ENCODE assay signal across 1 cellular context in the genomic region with DNA sequence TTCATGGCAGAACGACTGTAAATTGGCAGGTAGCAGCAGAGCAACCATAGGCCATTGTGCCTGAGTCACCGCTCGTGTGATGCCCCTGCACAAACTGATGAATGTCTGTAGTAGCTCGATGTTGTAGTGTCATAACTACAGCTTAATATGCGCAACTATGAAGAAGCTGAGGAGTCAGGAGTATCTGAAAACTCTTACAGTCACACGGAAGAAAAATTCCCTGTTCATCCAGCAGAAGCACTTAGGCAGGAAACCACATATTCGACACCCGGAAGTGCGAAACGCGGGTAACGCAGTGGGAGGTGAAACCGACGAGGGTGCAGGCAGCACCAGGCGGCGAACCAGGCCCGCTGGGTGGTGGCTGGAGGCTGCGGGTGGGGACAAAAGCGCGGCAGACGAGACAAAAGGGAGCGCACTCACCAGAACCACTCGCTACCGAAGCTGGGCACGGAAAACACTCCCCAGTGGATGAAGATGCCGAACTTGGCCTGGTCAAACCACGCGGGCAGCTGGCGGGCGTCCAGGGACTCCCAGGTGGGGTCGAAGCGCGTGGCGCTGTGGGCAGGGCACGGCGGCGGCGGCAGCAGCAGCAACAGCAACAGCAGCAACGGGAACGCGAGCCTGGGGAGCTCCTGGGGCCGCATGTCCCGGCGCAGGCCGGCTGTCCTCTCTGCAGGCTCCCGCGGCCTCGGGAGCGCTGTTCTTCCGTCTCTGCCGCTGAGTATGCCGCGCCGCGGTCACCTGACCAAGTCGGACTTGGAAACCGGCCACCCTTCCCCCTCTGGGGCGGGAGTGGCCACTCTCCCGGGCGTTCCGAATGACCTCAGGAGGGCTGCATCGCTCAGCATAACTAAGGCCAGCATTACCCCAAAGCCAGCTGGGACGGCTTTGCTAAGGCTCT.
A peak's percentile ranks its signal among the peaks of the same experiment; 100 is the strongest.
TF ChIP-seq lines count a peak whose summit lies in the region.

Gene FUCA2, minus strand, starts transcription at position 730 of the 901 bp plus-strand sequence. Its CDS starts 86 bp downstream, at position 644.

TF ChIP-seq in HepG2, 621 proteins besides CTCF, POLR2A, EP300 and RAD21 (continued from another document and continues in another):
- no peak for TF ChIP-seq ZBTB40 (IDR thresholded peaks at IDR 0.05)
- TF ChIP-seq ZBTB40 (CRISPR knock-in tag; IDR thresholded peaks at IDR 0.05), result peak; percentile 91
- TF ChIP-seq ZNF552 (CRISPR knock-in tag; IDR thresholded peaks at IDR 0.05; ENCODE audit: borderline replicate concordance), result peak; percentile 78
- TF ChIP-seq YEATS4 (CRISPR knock-in tag; IDR thresholded peaks at IDR 0.05; ENCODE audit: borderline replicate concordance), result peak; percentile 96
- TF ChIP-seq AKNA (CRISPR knock-in tag; IDR thresholded peaks at IDR 0.05; ENCODE audit: borderline replicate concordance), result peak; percentile 90; the same call in 1 of the 2 replicates
- TF ChIP-seq, protein P1, sequence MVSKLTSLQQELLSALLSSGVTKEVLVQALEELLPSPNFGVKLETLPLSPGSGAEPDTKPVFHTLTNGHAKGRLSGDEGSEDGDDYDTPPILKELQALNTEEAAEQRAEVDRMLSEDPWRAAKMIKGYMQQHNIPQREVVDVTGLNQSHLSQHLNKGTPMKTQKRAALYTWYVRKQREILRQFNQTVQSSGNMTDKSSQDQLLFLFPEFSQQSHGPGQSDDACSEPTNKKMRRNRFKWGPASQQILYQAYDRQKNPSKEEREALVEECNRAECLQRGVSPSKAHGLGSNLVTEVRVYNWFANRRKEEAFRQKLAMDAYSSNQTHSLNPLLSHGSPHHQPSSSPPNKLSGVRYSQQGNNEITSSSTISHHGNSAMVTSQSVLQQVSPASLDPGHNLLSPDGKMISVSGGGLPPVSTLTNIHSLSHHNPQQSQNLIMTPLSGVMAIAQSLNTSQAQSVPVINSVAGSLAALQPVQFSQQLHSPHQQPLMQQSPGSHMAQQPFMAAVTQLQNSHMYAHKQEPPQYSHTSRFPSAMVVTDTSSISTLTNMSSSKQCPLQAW (CRISPR knock-in tag; IDR thresholded peaks at IDR 0.05), result peak; percentile 56; the same call in 1 of the 2 replicates
- TF ChIP-seq, protein P2, sequence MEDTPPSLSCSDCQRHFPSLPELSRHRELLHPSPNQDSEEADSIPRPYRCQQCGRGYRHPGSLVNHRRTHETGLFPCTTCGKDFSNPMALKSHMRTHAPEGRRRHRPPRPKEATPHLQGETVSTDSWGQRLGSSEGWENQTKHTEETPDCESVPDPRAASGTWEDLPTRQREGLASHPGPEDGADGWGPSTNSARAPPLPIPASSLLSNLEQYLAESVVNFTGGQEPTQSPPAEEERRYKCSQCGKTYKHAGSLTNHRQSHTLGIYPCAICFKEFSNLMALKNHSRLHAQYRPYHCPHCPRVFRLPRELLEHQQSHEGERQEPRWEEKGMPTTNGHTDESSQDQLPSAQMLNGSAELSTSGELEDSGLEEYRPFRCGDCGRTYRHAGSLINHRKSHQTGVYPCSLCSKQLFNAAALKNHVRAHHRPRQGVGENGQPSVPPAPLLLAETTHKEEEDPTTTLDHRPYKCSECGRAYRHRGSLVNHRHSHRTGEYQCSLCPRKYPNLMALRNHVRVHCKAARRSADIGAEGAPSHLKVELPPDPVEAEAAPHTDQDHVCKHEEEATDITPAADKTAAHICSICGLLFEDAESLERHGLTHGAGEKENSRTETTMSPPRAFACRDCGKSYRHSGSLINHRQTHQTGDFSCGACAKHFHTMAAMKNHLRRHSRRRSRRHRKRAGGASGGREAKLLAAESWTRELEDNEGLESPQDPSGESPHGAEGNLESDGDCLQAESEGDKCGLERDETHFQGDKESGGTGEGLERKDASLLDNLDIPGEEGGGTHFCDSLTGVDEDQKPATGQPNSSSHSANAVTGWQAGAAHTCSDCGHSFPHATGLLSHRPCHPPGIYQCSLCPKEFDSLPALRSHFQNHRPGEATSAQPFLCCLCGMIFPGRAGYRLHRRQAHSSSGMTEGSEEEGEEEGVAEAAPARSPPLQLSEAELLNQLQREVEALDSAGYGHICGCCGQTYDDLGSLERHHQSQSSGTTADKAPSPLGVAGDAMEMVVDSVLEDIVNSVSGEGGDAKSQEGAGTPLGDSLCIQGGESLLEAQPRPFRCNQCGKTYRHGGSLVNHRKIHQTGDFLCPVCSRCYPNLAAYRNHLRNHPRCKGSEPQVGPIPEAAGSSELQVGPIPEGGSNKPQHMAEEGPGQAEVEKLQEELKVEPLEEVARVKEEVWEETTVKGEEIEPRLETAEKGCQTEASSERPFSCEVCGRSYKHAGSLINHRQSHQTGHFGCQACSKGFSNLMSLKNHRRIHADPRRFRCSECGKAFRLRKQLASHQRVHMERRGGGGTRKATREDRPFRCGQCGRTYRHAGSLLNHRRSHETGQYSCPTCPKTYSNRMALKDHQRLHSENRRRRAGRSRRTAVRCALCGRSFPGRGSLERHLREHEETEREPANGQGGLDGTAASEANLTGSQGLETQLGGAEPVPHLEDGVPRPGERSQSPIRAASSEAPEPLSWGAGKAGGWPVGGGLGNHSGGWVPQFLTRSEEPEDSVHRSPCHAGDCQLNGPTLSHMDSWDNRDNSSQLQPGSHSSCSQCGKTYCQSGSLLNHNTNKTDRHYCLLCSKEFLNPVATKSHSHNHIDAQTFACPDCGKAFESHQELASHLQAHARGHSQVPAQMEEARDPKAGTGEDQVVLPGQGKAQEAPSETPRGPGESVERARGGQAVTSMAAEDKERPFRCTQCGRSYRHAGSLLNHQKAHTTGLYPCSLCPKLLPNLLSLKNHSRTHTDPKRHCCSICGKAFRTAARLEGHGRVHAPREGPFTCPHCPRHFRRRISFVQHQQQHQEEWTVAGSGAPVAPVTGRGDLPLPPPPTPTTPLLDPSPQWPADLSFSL (CRISPR knock-in tag; IDR thresholded peaks at IDR 0.05), result 0 out of 2 replicates have a peak, but pooled peaks have one; percentile 6
- TF ChIP-seq RNF2 (conservative IDR thresholded peaks at IDR 0.05; ENCODE audit: low read depth), result peak; percentile 96
- 0 out of 2 replicates have a peak, but pooled peaks have one; percentile 57 for TF ChIP-seq ZNF337 (CRISPR knock-in tag; IDR thresholded peaks at IDR 0.05; ENCODE audit: borderline replicate concordance, low read depth)
- peak; percentile 65 for TF ChIP-seq SKI (IDR thresholded peaks at IDR 0.05; ENCODE audit: partially characterized antibody)
- peak; percentile 96 for TF ChIP-seq ZNF232 (CRISPR knock-in tag; IDR thresholded peaks at IDR 0.05; ENCODE audit: borderline replicate concordance)
- peak; percentile 96 for TF ChIP-seq NFIB (CRISPR knock-in tag; IDR thresholded peaks at IDR 0.05; ENCODE audit: borderline replicate concordance)
- TF ChIP-seq AKAP8 (CRISPR knock-in tag; IDR thresholded peaks at IDR 0.05), result peak; percentile 74
- no peak for TF ChIP-seq KLF13 (CRISPR knock-in tag; IDR thresholded peaks at IDR 0.05)
